Comparison of ENCODE assay signal across 8 cellular contexts in the genomic region with DNA sequence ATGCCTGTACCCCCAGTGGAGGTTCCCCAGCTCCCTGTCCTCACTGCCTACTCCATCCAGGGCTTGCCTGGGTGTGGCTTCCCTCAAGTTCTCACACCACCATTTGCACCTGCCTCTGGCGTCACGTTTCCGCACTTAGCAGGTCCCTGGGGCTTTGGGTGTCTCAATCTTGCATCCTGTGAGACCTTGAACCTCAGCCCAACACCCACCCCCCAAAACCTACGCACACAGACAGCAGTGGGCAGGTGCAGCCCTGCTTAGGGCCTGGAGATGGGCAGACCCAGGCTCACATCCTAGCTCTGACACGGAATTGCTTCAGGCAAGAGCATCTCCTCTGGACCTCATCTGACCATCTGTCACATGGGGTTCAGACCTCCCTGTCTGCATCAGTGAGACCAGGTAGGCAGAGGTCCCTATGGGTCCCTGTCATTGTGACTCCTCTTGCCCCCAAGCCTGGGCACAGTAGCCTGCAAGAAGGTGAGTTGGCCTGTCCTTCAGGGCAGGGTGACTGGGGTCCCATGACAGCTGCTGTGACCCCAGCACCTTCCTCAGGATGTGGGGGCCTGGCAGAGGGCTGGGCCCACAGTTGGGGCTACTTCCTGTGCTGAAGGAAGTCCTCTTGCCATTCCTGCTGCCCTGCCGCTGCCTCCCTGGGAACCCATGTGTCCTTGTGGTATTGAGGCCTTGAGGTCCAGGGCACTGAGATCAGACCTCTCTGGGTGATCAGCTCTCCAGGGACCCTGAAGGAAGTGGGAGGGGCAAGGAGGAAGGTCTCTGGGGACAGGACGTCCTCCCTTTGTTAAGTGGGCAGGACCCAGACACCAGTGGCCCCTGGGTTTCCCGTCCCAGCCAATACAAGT. TPM values are rescaled to one million over a fixed set of nuclear protein-coding genes. Genes with fewer than 3 reads are reported as not detected.
DNase-seq lines count a peak whose midpoint lies in the region; ATAC-seq lines count a peak whose summit lies in the region.

No MANE protein-coding gene starts in this region.

- ATAC-seq in GM19324 (IDR thresholded peaks at IDR 0.05; ENCODE audit: low FRiP score, unreplicated experiment), result peak; percentile 34
- ATAC-seq in naive thymus-derived CD4-positive, alpha-beta T cell, result peak; percentile 83

- H3K36me3 Mint-ChIP-seq in activated naive CD4-positive, alpha-beta T cell treated with anti-CD3 and anti-CD28 coated beads, Interleukin-2, amount 50 U/mL, for 24 hours, result peaks cover 2% of the 10 kb centered on the region
- H3K36me3 Mint-ChIP-seq in naive thymus-derived CD4-positive, alpha-beta T cell, result peaks cover 0 to 46% (median 4%) of the 10 kb centered on the region in 5 donors

- DNase-seq in NCI-H69 (lab: John Stamatoyannopoulos, UW), result peak; percentile 24
- peak in 8 of 9 donors; percentile 51 to 90 (median 89) for DNase-seq in naive thymus-derived CD4-positive, alpha-beta T cell
- DNase-seq in SIG-M5 treated with dmso at 0.1 percent for 504 hours (lab: John Stamatoyannopoulos, UW; ENCODE audit: unreplicated experiment), result no peak
- DNase-seq in NCI-H187 treated with DMSO at 0.1 percent for 48 hours (lab: John Stamatoyannopoulos, UW), result no peak
- DNase-seq in GM19240 (ENCODE audit: insufficient read length, low spot score), result no peak

- intact Hi-C loops in naive thymus-derived CD4-positive, alpha-beta T cell (cut with micrococcal nuclease), result loop anchor here in 1 of 2 donors (1.0 to 2.0 kb wide), 2 partner anchors 65 to 233 kb away; no protein-coding TSS in a partner anchor

- POLR2A ChIA-PET in naive thymus-derived CD4-positive, alpha-beta T cell (lab: Charles Lee), result interaction anchor here (0.7 to 10.4 kb wide), 17 partner anchors 9 to 1638 kb away, joined by 3 to 227 read pairs (median 6); partner anchors contain the start of genes CCDC85B, EHBP1L1, FAM89B and MALAT1

- peak overlapping the region; percentile 82 for H3K27ac Mint-ChIP-seq in activated naive CD4-positive, alpha-beta T cell treated with anti-CD3 and anti-CD28 coated beads, Interleukin-2, amount 50 U/mL, for 24 hours
- H3K27ac Mint-ChIP-seq in naive thymus-derived CD4-positive, alpha-beta T cell, result peak overlapping the region; percentile 76 to 100 (median 97)

- H3K4me2 ChIP-seq in BLaER1 treated with 17β-estradiol and CSF1 and Interleukin-3, amounts not matched to agents 10 nM and 100 nM, result peak overlapping the region; percentile 89 to 100 (median 98)

- no peaks in the 10 kb centered on the region for H3K9me3 ChIP-seq in BLaER1 treated with 17β-estradiol and CSF1 and Interleukin-3, amounts not matched to agents 10 nM and 100 nM (replicated peaks in 1 of 11)
- no peaks in the 10 kb centered on the region for H3K9me3 ChIP-seq in naive thymus-derived CD4-positive, alpha-beta T cell (ENCODE audit: control insufficient read depth in 2 of 3, low read length in 3 of 3)

- CTCF ChIA-PET in naive thymus-derived CD4-positive, alpha-beta T cell (lab: Charles Lee), result interaction anchor here (0.6 to 2.9 kb wide), 3 partner anchors 9 to 17 kb away, joined by 3 to 9 read pairs (median 3); no protein-coding TSS in a partner anchor

- peak overlapping the region; percentile 82 to 96 (median 88) for H3K9ac ChIP-seq in BLaER1 treated with 17β-estradiol and CSF1 and Interleukin-3, amounts not matched to agents 10 nM and 100 nM

- peaks cover 52 to 69% (median 63%) of the 10 kb centered on the region in 11 experiments for H3K36me3 ChIP-seq in BLaER1 treated with 17β-estradiol and CSF1 and Interleukin-3, amounts not matched to agents 10 nM and 100 nM
- peaks cover 10 to 68% (median 11%) of the 10 kb centered on the region in 3 experiments for H3K36me3 ChIP-seq in naive thymus-derived CD4-positive, alpha-beta T cell (ENCODE audit: control insufficient read depth in 2 of 3, insufficient read depth in 3 of 3, low read length in 3 of 3)

- no peaks in the 10 kb centered on the region for H3K27me3 ChIP-seq in BLaER1 treated with 17β-estradiol and CSF1 and Interleukin-3, amounts not matched to agents 10 nM and 100 nM
- H3K27me3 ChIP-seq in naive thymus-derived CD4-positive, alpha-beta T cell (ENCODE audit: control insufficient read depth in 2 of 2, insufficient read depth in 2 of 2, low read length in 2 of 2), result no peaks in the 10 kb centered on the region

- peak overlapping the region; percentile 87 to 100 (median 97) for H3K27ac ChIP-seq in BLaER1 treated with 17β-estradiol and CSF1 and Interleukin-3, amounts not matched to agents 10 nM and 100 nM
- H3K27ac ChIP-seq in naive thymus-derived CD4-positive, alpha-beta T cell (ENCODE audit: low read depth, low read length), result peak overlapping the region; percentile 97

- H4K20me1 ChIP-seq in BLaER1 treated with 17β-estradiol and CSF1 and Interleukin-3, amounts not matched to agents 10 nM and 100 nM, result peaks cover 0 to 62% (median 24%) of the 10 kb centered on the region in 11 experiments; a peak in 14 of 22 replicates

- peak overlapping the region; percentile 84 for H3K4me3 Mint-ChIP-seq in activated naive CD4-positive, alpha-beta T cell treated with anti-CD3 and anti-CD28 coated beads, Interleukin-2, amount 50 U/mL, for 24 hours
- peak overlapping the region; percentile 89 to 99 (median 95) for H3K4me3 Mint-ChIP-seq in naive thymus-derived CD4-positive, alpha-beta T cell

- peaks cover 62 to 76% (median 68%) of the 10 kb centered on the region in 10 experiments for H3K4me1 ChIP-seq in BLaER1 treated with 17β-estradiol and CSF1 and Interleukin-3, amounts not matched to agents 10 nM and 100 nM
- H3K4me1 ChIP-seq in naive thymus-derived CD4-positive, alpha-beta T cell (ENCODE audit: control insufficient read depth in 2 of 2, insufficient read depth in 2 of 2, low read length in 2 of 2), result peaks cover 54 to 62% of the 10 kb centered on the region in 2 donors

- H3K4me1 Mint-ChIP-seq in activated naive CD4-positive, alpha-beta T cell treated with anti-CD3 and anti-CD28 coated beads, Interleukin-2, amount 50 U/mL, for 24 hours, result peaks cover 55% of the 10 kb centered on the region
- peaks cover 32 to 59% (median 53%) of the 10 kb centered on the region in 7 donors for H3K4me1 Mint-ChIP-seq in naive thymus-derived CD4-positive, alpha-beta T cell

- H3K27me3 Mint-ChIP-seq in activated naive CD4-positive, alpha-beta T cell treated with anti-CD3 and anti-CD28 coated beads, Interleukin-2, amount 50 U/mL, for 24 hours, result no peaks in the 10 kb centered on the region
- H3K27me3 Mint-ChIP-seq in naive thymus-derived CD4-positive, alpha-beta T cell, result no peaks in the 10 kb centered on the region

- peak overlapping the region; percentile 62 to 94 (median 76) for H3K4me3 ChIP-seq in BLaER1 treated with 17β-estradiol and CSF1 and Interleukin-3, amounts not matched to agents 10 nM and 100 nM
- H3K4me3 ChIP-seq in naive thymus-derived CD4-positive, alpha-beta T cell (ENCODE audit: low read length), result peak overlapping the region; percentile 90

- H3K9me3 Mint-ChIP-seq in activated naive CD4-positive, alpha-beta T cell treated with anti-CD3 and anti-CD28 coated beads, Interleukin-2, amount 50 U/mL, for 24 hours, result no peaks in the 10 kb centered on the region
- H3K9me3 Mint-ChIP-seq in naive thymus-derived CD4-positive, alpha-beta T cell, result peaks cover 0 to 2% (median 0%) of the 10 kb centered on the region in 11 donors

RNA-seq across cellular contexts. Expression of gene SIPA1, which starts 2.0 kb away (rescaled TPM):
- total RNA-seq in naive thymus-derived CD4-positive, alpha-beta T cell, result 100 to 1,000 TPM; 145 to 249 (median 198) TPM
- 100 to 1,000 TPM in 1 of 2 donors, 10 to 100 TPM in 1; 90.3 to 184 TPM for polyA plus RNA-seq in naive thymus-derived CD4-positive, alpha-beta T cell

RNA-seq across cellular contexts. Expression of gene RELA, which starts 22.9 kb away (rescaled TPM):
- 100 to 1,000 TPM; 106 to 303 (median 165) TPM for total RNA-seq in naive thymus-derived CD4-positive, alpha-beta T cell
- 10 to 100 TPM; 54.6 to 73.0 TPM for polyA plus RNA-seq in naive thymus-derived CD4-positive, alpha-beta T cell

RNA-seq across cellular contexts. Expression of gene PCNX3, which starts 24.3 kb away (rescaled TPM):
- 10 to 100 TPM; 50.4 to 64.9 (median 56.6) TPM for total RNA-seq in naive thymus-derived CD4-positive, alpha-beta T cell
- 1 to 10 TPM; 2.2 to 7.9 TPM for polyA plus RNA-seq in naive thymus-derived CD4-positive, alpha-beta T cell

RNA-seq across cellular contexts. Expression of gene MAP3K11, which starts 25.8 kb away (rescaled TPM):
- total RNA-seq in naive thymus-derived CD4-positive, alpha-beta T cell, result 10 to 100 TPM; 63.3 to 91.1 (median 88.2) TPM
- 10 to 100 TPM; 12.1 to 21.6 TPM for polyA plus RNA-seq in naive thymus-derived CD4-positive, alpha-beta T cell

RNA-seq across cellular contexts. Expression of gene KCNK7, which starts 44.3 kb away (rescaled TPM):
- total RNA-seq in naive thymus-derived CD4-positive, alpha-beta T cell, result 1 to 10 TPM; 2.1 to 9.2 (median 4.8) TPM
- polyA plus RNA-seq in naive thymus-derived CD4-positive, alpha-beta T cell, result under 1 TPM in 1 of 2 donors, not detected in 1; 0.25 TPM

Comparison
In these comparisons a context has a peak if more than half of its experiments do, and no peak if none do; other contexts are left out.
1. DNase-seq: peak in NCI-H69 (single experiment) and naive thymus-derived CD4-positive, alpha-beta T cell (8 of 9); none in SIG-M5 treated with dmso at 0.1 percent for 504 hours (single experiment), NCI-H187 treated with DMSO at 0.1 percent for 48 hours (single experiment) and GM19240 (single experiment).